ENCODE assay signal across 8 cellular contexts in the genomic region with DNA sequence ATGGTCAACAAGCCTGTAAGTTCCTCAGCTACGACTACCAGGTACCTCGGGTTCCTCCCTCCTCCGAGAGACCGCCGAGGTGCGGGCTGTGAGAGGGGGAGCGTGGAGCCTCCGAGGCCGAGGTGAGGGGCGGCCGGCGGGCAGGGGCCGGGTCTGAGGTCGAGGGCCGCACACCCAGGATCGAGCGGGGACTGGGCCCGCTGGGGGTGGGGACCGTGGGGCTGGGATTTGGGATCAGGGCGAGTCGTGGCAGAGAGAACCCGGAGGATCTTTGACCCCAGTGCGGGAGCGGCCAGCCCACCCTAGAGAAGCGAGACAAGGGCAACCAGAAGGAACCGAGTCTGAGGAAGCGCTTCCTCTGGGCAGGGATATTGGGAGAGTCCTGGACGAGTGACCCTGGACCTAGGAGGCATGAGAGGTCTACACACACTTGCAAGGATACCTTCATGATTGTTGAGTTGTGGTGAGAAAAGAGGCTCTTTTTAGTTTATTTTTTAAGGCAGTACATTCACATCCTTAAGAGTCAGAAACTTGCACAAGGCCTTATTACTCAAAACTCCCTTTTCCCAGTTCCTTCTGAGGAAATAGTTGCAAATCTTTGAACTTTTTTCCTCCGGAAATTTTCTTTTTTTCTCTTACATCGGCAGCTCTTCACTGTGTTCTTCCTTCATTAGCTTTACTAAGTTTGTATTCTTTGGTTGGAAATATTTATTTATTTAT. TPM values are rescaled to one million over a fixed set of nuclear protein-coding genes. Genes with fewer than 3 reads are reported as not detected.
DNase-seq lines count a peak whose midpoint lies in the region; ATAC-seq, FAIRE-seq and TF ChIP-seq lines count a peak whose summit lies in the region.

No MANE protein-coding gene starts in this region.

- H3K27me3 ChIP-seq in brain microvascular endothelial cell (replicated peaks) (no peaks in the 10 kb centered on the region), HepG2 (ENCODE audit: control insufficient read depth in 1 of 2, insufficient read depth in 2 of 2, low read length in 2 of 2) (no peaks in the 10 kb centered on the region; a peak in 1 of 5 replicates), tibial nerve (no peaks in the 10 kb centered on the region)

- in situ Hi-C loops in brain microvascular endothelial cell (cut with HindIII; ENCODE audit: low pct_ligation_motif_present, low sequenced_read_pairs) (no loop called here), HepG2 (cut with HindIII; ENCODE audit: extremely low pct_ligation_motif_present, low pct_unique_long_range_greater_than_20kb) (no loop called here)

- no peak for TF ChIP-seq EP300 in A549 (IDR thresholded peaks at IDR 0.05)
- no peak for TF ChIP-seq EP300 in HepG2 (IDR thresholded peaks at IDR 0.05; ENCODE audit: low read depth in 2 of 2, low read length in 2 of 2)
- TF ChIP-seq EP300 in HepG2 (CRISPR knock-in tag; IDR thresholded peaks at IDR 0.05; ENCODE audit: borderline replicate concordance): no peak
- TF ChIP-seq EP300 in tibial nerve (IDR thresholded peaks at IDR 0.05): no peak

- ATAC-seq in A549: peak; percentile 38 to 72
- peak; percentile 87 for ATAC-seq in HG03521 (IDR thresholded peaks at IDR 0.05; ENCODE audit: unreplicated experiment)
- peak; percentile 12; the same call in 2 of the 3 replicates for ATAC-seq in HepG2
- ATAC-seq in GM19455 (IDR thresholded peaks at IDR 0.05; ENCODE audit: unreplicated experiment): no peak

- TF ChIP-seq CTCF in A549 (IDR thresholded peaks at IDR 0.05) (no peak), brain microvascular endothelial cell (IDR thresholded peaks at IDR 0.05; ENCODE audit: low read depth, low read length, missing control alignments) (no peak), HepG2 (CRISPR knock-in tag; IDR thresholded peaks at IDR 0.05) (no peak), tibial nerve (IDR thresholded peaks at IDR 0.05) (no peak)

- H3K9ac ChIP-seq in HepG2 (ENCODE audit: insufficient read depth, low read depth, low read length): peak overlapping the region; percentile 100

- peak; percentile 34 to 56 for DNase-seq in A549 (ENCODE audit: low read depth in 1 of 2, low spot score in 1 of 2)
- DNase-seq in brain microvascular endothelial cell: no peak
- no peak for DNase-seq in HepG2 (ENCODE audit: low spot score)
- no peak for DNase-seq in tibial nerve (ENCODE audit: low spot score in 2 of 2)
- no peak for DNase-seq in UCSD-AML1 (lab: John Stamatoyannopoulos, UW; ENCODE audit: unreplicated experiment)
- no peak for DNase-seq in NCI-H1694 treated with DMSO at 0.1 percent for 48 hours (lab: John Stamatoyannopoulos, UW)

- no peak overlapping the region for H2AFZ ChIP-seq in HepG2 (ENCODE audit: low read length)

- H3K27ac ChIP-seq in A549 (peak overlapping the region; percentile 92 to 100), brain microvascular endothelial cell (peak overlapping the region; percentile 93), HepG2 (ENCODE audit: extremely low read length, insufficient read depth, low read length) (peak overlapping the region; percentile 100), tibial nerve (peak overlapping the region; percentile 94 to 100 (median 98))

- WGBS in A549 (ENCODE audit: missing lambda C conversion rate): 3% methylated on average over 9 of the region's 30 CpGs
- 18% methylated on average over 4 of the region's 30 CpGs for WGBS in HepG2 (ENCODE audit: low lambda C conversion rate)
- WGBS in tibial nerve, 2 donors: 4 to 5% methylated on average over 28 to 30 of the region's 30 CpGs

- intact Hi-C loops in HepG2 (cut with micrococcal nuclease; ENCODE audit: unreplicated experiment): loop anchor here (5.0 kb wide), 1 partner anchor 40 kb away; no protein-coding TSS in a partner anchor

- FAIRE-seq in A549 (lab: Jason Lieb, UNC) (no peak), HepG2 (lab: Jason Lieb, UNC) (no peak)

- H3K36me3 ChIP-seq in brain microvascular endothelial cell (replicated peaks): no peaks in the 10 kb centered on the region
- H3K36me3 ChIP-seq in HepG2 (replicated peaks in 1 of 2; ENCODE audit: control insufficient read depth in 1 of 2, insufficient read depth in 2 of 2, low read length in 2 of 2): no peaks in the 10 kb centered on the region
- peaks cover 0 to 7% (median 0%) of the 10 kb centered on the region in 3 donors for H3K36me3 ChIP-seq in tibial nerve

- H3K4me3 ChIP-seq in A549 (peak overlapping the region; percentile 83), brain microvascular endothelial cell (ENCODE audit: low read depth, low read length) (peak overlapping the region; percentile 82), HepG2 (replicated peaks in 1 of 3; ENCODE audit: insufficient read depth in 1 of 3, low read depth in 2 of 3, low read length in 3 of 3) (peak overlapping the region; percentile 63 to 98 (median 87)), tibial nerve (peak overlapping the region; percentile 54 to 88 (median 77))

- H3K4me1 ChIP-seq in A549 (0 out of 3 replicates have a peak, but pooled peaks cover 3% of the 10 kb centered on the region), HepG2 (ENCODE audit: insufficient read depth, low read length) (peaks cover 29% of the 10 kb centered on the region), tibial nerve (peaks cover 0 to 22% (median 5%) of the 10 kb centered on the region in 4 donors)

- H3K9me3 ChIP-seq in A549 (no peaks in the 10 kb centered on the region), HepG2 (ENCODE audit: low read length) (no peaks in the 10 kb centered on the region), tibial nerve (no peaks in the 10 kb centered on the region)

- POLR2A ChIA-PET in A549 (lab: Yijun Ruan, JAX): interaction anchor here (0.9 to 4.0 kb wide), 9 partner anchors 12 to 132 kb away, joined by 3 to 30 read pairs (median 8); a partner anchor contains a TSS
- POLR2A ChIA-PET in HepG2 (lab: Yijun Ruan, JAX): interaction anchor here (0.9 to 3.3 kb wide), 9 partner anchors 12 to 61 kb away, joined by 3 to 33 read pairs (median 4); a partner anchor contains a TSS

- TSS peak; percentile 75 for BruUV-seq in HepG2 (replicated peaks; lab: Mats Ljungman, UMichigan)

- TF ChIP-seq RAD21 in A549 (conservative IDR thresholded peaks at IDR 0.05 in 1 of 2, IDR thresholded peaks at IDR 0.05 in 1 of 2) (no peak), HepG2 (CRISPR knock-in tag; IDR thresholded peaks at IDR 0.05) (no peak)

- no peaks in the 10 kb centered on the region for H4K20me1 ChIP-seq in HepG2 (ENCODE audit: insufficient read depth, low read length)

- TF ChIP-seq POLR2A in A549 (IDR thresholded peaks at IDR 0.05; ENCODE audit: low read length) (no peak), HepG2 (IDR thresholded peaks at IDR 0.05; ENCODE audit: insufficient read depth in 1 of 2, low read depth in 2 of 2, low read length in 2 of 2) (no peak), tibial nerve (IDR thresholded peaks at IDR 0.05) (peak in 1 of 2 donors; percentile 27)

- peaks cover 16% of the 10 kb centered on the region for H3K79me2 ChIP-seq in HepG2 (ENCODE audit: insufficient read depth, low read length)

- CTCF ChIA-PET in A549 (lab: Yijun Ruan, JAX): interaction anchor here (1.3 to 1.5 kb wide), 3 partner anchors 16 to 30 kb away, joined by 4 to 5 read pairs (median 5); no protein-coding TSS in a partner anchor
- CTCF ChIA-PET in HepG2 (lab: Yijun Ruan, JAX; ENCODE audit: low intra/inter-chr PET ratio, low total read pairs): interaction anchor here (1.0 kb wide), 1 partner anchor 16 kb away, joined by 3 read pairs; no protein-coding TSS in a partner anchor

- H3K4me2 ChIP-seq in A549: peak overlapping the region; percentile 95
- H3K4me2 ChIP-seq in HepG2 (ENCODE audit: low read depth, low read length): peak overlapping the region; percentile 97

RNA-seq across cellular contexts. Expression of a gene that starts 0.4 kb away (rescaled TPM):
- polyA plus RNA-seq in A549 (2011; rRNA removed) (7.2 and 9.4 TPM in 2 replicates), A549 (2017; fragmentation: RNase III; extraction: RNeasy Plus Mini Kit Qiagen cat#74134 plus additional on column Dnase treatment) (3.7 to 4.9 TPM (median 4.3 TPM) in 3 replicates), HepG2 (2011; rRNA removed) (6.6 and 8.8 TPM in 2 replicates)
- 5.9 and 6.8 TPM in 2 replicates for polyA plus RNA-seq in A549 (2012; cell fraction: cytosol; rRNA removed)
- polyA plus RNA-seq in A549 (2012; cell fraction: nucleus; rRNA removed): 4.3 and 5.4 TPM in 2 replicates
- polyA minus RNA-seq in A549 (2011; rRNA and poly(A)+ RNA removed): 3.0 and 4.7 TPM in 2 replicates
- total RNA-seq in HepG2 (2016; rRNA removed; fragmentation: Illumina TruSeq; extraction: Trizol) (6.1 and 7.4 TPM in 2 replicates), tibial nerve (10 to 100 TPM in 3 of 4 donors, 1 to 10 TPM in 1; 7.3 to 23.7 (median 18.3) TPM)
- total RNA-seq in HepG2 (2016; cell fraction: cytosol; rRNA removed; fragmentation: Illumina TruSeq; extraction: Trizol; ENCODE audit: low read depth): 3.3 and 6.4 TPM in 2 replicates
- total RNA-seq in HepG2 (2016; cell fraction: insoluble cytoplasmic fraction; rRNA removed; fragmentation: Illumina TruSeq; extraction: Trizol): 6.3 and 8.8 TPM in 2 replicates
- total RNA-seq in HepG2 (2016; cell fraction: membrane; rRNA removed; fragmentation: Illumina TruSeq; extraction: Trizol): 5.5 and 7.7 TPM in 2 replicates
- 3.5 and 6.0 TPM in 2 replicates for total RNA-seq in HepG2 (2016; cell fraction: nucleus; rRNA removed; fragmentation: Illumina TruSeq; extraction: Trizol)
- 3.6 and 5.2 TPM in 2 replicates for polyA plus RNA-seq in HepG2 (2011; cell fraction: cytosol; rRNA removed)
- polyA plus RNA-seq in HepG2 (2011; cell fraction: nucleus; rRNA removed): 1.8 and 13.7 TPM in 2 replicates
- polyA plus RNA-seq in HepG2 (2012): 2.6 and 3.3 TPM in 2 replicates
- 5.4 and 5.7 TPM in 2 replicates for polyA plus RNA-seq in HepG2 (2016; cell fraction: cytosol; fragmentation: Illumina TruSeq; extraction: Trizol; ENCODE audit: low read depth)
- polyA plus RNA-seq in HepG2 (2016; cell fraction: insoluble cytoplasmic fraction; fragmentation: Illumina TruSeq; extraction: Trizol; ENCODE audit: low read depth): 5.9 and 7.2 TPM in 2 replicates
- polyA plus RNA-seq in HepG2 (2016; cell fraction: membrane; fragmentation: Illumina TruSeq; extraction: Trizol; ENCODE audit: low read depth): 6.0 and 8.7 TPM in 2 replicates
- 4.2 and 8.8 TPM in 2 replicates for polyA plus RNA-seq in HepG2 (2016; cell fraction: nucleus; fragmentation: Illumina TruSeq; extraction: Trizol; ENCODE audit: insufficient read depth, low read depth)
- 3.5 and 7.7 TPM in 2 replicates for polyA minus RNA-seq in HepG2 (2011; rRNA and poly(A)+ RNA removed; ENCODE audit: low replicate concordance)
- 1.1 and 1.7 TPM in 2 replicates for polyA minus RNA-seq in HepG2 (2011; cell fraction: cytosol; rRNA and poly(A)+ RNA removed)
- polyA minus RNA-seq in HepG2 (2011; cell fraction: nucleus; rRNA and poly(A)+ RNA removed): 4.8 and 6.7 TPM in 2 replicates

RNA-seq across cellular contexts. Expression of a gene that starts 28.3 kb away (rescaled TPM):
- polyA plus RNA-seq in A549 (2011; rRNA removed) (198 and 271 TPM in 2 replicates), A549 (2017; fragmentation: RNase III; extraction: RNeasy Plus Mini Kit Qiagen cat#74134 plus additional on column Dnase treatment) (217 to 228 TPM (median 221 TPM) in 3 replicates), HepG2 (2011; rRNA removed) (166 and 177 TPM in 2 replicates)
- polyA plus RNA-seq in A549 (2012; cell fraction: cytosol; rRNA removed): 236 and 250 TPM in 2 replicates
- polyA plus RNA-seq in A549 (2012; cell fraction: nucleus; rRNA removed): 275 and 276 TPM in 2 replicates
- polyA minus RNA-seq in A549 (2011; rRNA and poly(A)+ RNA removed): 220 and 241 TPM in 2 replicates
- total RNA-seq in HepG2 (2016; rRNA removed; fragmentation: Illumina TruSeq; extraction: Trizol) (308 and 449 TPM in 2 replicates), tibial nerve (100 to 1,000 TPM; 112 to 136 (median 134) TPM)
- 44.9 and 49.9 TPM in 2 replicates for total RNA-seq in HepG2 (2016; cell fraction: cytosol; rRNA removed; fragmentation: Illumina TruSeq; extraction: Trizol; ENCODE audit: low read depth)
- total RNA-seq in HepG2 (2016; cell fraction: insoluble cytoplasmic fraction; rRNA removed; fragmentation: Illumina TruSeq; extraction: Trizol): 322 and 435 TPM in 2 replicates
- 123 and 131 TPM in 2 replicates for total RNA-seq in HepG2 (2016; cell fraction: membrane; rRNA removed; fragmentation: Illumina TruSeq; extraction: Trizol)
- total RNA-seq in HepG2 (2016; cell fraction: nucleus; rRNA removed; fragmentation: Illumina TruSeq; extraction: Trizol): 111 and 121 TPM in 2 replicates
- polyA plus RNA-seq in HepG2 (2011; cell fraction: cytosol; rRNA removed): 147 and 166 TPM in 2 replicates
- 137 and 153 TPM in 2 replicates for polyA plus RNA-seq in HepG2 (2011; cell fraction: nucleus; rRNA removed)
- polyA plus RNA-seq in HepG2 (2012): 134 and 169 TPM in 2 replicates
- 19.5 and 22.4 TPM in 2 replicates for polyA plus RNA-seq in HepG2 (2016; cell fraction: cytosol; fragmentation: Illumina TruSeq; extraction: Trizol; ENCODE audit: low read depth)
- polyA plus RNA-seq in HepG2 (2016; cell fraction: insoluble cytoplasmic fraction; fragmentation: Illumina TruSeq; extraction: Trizol; ENCODE audit: low read depth): 388 and 410 TPM in 2 replicates
- 49.0 and 51.7 TPM in 2 replicates for polyA plus RNA-seq in HepG2 (2016; cell fraction: membrane; fragmentation: Illumina TruSeq; extraction: Trizol; ENCODE audit: low read depth)
- 178 and 179 TPM in 2 replicates for polyA plus RNA-seq in HepG2 (2016; cell fraction: nucleus; fragmentation: Illumina TruSeq; extraction: Trizol; ENCODE audit: insufficient read depth, low read depth)
- 271 and 284 TPM in 2 replicates for polyA minus RNA-seq in HepG2 (2011; rRNA and poly(A)+ RNA removed; ENCODE audit: low replicate concordance)
- polyA minus RNA-seq in HepG2 (2011; cell fraction: cytosol; rRNA and poly(A)+ RNA removed): 121 and 128 TPM in 2 replicates
- 64.2 and 75.8 TPM in 2 replicates for polyA minus RNA-seq in HepG2 (2011; cell fraction: nucleus; rRNA and poly(A)+ RNA removed)

Comparison
In these comparisons a context has a peak if more than half of its experiments do, and no peak if none do; other contexts are left out.
1. DNase-seq: peak in A549 (2 of 2); none in brain microvascular endothelial cell (single experiment), HepG2 (single experiment), tibial nerve (0 of 2), UCSD-AML1 (single experiment) and NCI-H1694 treated with DMSO at 0.1 percent for 48 hours (single experiment).
2. Peak in every context shown above with its lines, with median percentiles within 50 percentile points of each other: H3K27ac ChIP-seq and H3K4me3 ChIP-seq.